ENCODE assay signal across 1 cellular context in the genomic region with DNA sequence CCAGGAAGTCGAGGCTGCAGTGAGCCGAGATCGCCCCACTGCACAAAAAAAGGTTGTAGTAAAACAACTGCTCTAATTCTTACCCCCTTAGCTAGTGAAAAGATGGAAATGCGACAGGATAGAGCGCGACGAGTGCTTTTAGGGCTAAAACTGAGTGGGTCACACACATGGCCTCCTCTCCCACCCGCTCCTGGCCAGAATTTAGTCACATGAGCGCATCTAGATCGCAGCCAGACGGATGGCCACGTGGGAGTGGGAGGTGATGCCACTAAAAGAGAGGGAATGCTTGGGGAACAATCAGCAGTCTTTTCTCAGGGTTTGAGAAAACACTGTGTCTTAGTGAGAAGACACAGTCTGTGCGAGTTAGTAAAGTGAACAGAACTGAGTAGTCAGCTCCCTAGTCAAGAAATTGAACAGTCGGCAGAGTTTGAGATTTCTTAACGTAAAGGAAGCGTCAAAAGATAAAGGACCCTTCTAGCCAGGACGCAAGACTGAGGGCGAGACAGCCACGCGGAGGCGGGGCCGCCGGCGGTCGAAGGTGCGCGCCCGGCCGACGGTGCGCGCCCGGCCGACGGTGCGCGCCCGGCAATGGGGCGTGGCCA.
TF ChIP-seq lines count a peak whose summit lies in the region.

No MANE protein-coding gene starts in this region.

TF ChIP-seq in H1, 55 proteins besides CTCF, POLR2A, EP300 and RAD21:
- TF ChIP-seq SUZ12 (IDR thresholded peaks at IDR 0.05; ENCODE audit: low read length) (0 out of 2 replicates have a peak, but pooled peaks have one; percentile 18), SIX5 (IDR thresholded peaks at IDR 0.05; ENCODE audit: low read depth, low read length) (no peak), TCF12 (IDR thresholded peaks at IDR 0.05; ENCODE audit: low read depth, low read length) (no peak), EZH2 (IDR thresholded peaks at IDR 0.05; ENCODE audit: low read depth, low read length, severe bottlenecking) (peak; percentile 37), CBX8 (IDR thresholded peaks at IDR 0.05; ENCODE audit: borderline replicate concordance, low read depth, low read length) (no peak), FOSL1 (IDR thresholded peaks at IDR 0.05; ENCODE audit: insufficient read depth, low read depth, low read length) (no peak)
- TF ChIP-seq, protein P1, sequence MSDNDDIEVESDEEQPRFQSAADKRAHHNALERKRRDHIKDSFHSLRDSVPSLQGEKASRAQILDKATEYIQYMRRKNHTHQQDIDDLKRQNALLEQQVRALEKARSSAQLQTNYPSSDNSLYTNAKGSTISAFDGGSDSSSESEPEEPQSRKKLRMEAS (IDR thresholded peaks at IDR 0.05), result peak; percentile 94
- TF ChIP-seq, protein P2, sequence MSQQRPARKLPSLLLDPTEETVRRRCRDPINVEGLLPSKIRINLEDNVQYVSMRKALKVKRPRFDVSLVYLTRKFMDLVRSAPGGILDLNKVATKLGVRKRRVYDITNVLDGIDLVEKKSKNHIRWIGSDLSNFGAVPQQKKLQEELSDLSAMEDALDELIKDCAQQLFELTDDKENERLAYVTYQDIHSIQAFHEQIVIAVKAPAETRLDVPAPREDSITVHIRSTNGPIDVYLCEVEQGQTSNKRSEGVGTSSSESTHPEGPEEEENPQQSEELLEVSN (IDR thresholded peaks at IDR 0.05), result peak; percentile 98
- TF ChIP-seq, protein P3, sequence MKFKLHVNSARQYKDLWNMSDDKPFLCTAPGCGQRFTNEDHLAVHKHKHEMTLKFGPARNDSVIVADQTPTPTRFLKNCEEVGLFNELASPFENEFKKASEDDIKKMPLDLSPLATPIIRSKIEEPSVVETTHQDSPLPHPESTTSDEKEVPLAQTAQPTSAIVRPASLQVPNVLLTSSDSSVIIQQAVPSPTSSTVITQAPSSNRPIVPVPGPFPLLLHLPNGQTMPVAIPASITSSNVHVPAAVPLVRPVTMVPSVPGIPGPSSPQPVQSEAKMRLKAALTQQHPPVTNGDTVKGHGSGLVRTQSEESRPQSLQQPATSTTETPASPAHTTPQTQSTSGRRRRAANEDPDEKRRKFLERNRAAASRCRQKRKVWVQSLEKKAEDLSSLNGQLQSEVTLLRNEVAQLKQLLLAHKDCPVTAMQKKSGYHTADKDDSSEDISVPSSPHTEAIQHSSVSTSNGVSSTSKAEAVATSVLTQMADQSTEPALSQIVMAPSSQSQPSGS (IDR thresholded peaks at IDR 0.05; ENCODE audit: low read length), result no peak
